3 cellular contexts compared by ENCODE assay signal in the genomic region with DNA sequence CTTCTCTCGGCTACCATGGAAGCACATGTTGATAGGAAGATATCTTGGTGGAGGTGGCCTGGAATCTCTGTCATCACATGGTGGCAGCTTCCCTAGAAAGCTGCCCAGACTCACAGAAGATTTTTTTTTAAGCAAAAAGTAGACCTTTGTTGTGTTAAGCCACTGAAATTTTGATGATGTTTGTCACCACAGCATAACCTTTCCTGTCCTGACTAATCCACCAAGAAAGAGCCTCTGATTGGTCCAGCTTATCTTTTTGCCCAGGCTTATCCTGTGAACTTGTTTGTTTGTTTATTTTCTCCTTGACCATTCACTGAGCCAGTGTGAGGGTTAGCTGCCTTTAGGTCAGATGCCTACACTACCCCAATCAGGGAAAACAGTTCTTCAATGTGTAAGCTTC.
TF ChIP-seq lines count a peak whose summit lies in the region.

No MANE protein-coding gene starts in this region.

TF ChIP-seq in HepG2, 621 proteins besides CTCF, POLR2A, EP300 and RAD21:
- TF ChIP-seq ZNF12 (CRISPR knock-in tag; IDR thresholded peaks at IDR 0.05) (peak; percentile 91; the same call in 1 of the 2 replicates), ZNF768 (CRISPR knock-in tag; IDR thresholded peaks at IDR 0.05) (no peak), HMG20B (CRISPR knock-in tag; conservative IDR thresholded peaks at IDR 0.05) (no peak), NR1H2 (CRISPR knock-in tag; IDR thresholded peaks at IDR 0.05; ENCODE audit: borderline replicate concordance, low read depth) (no peak), MAFK (conservative IDR thresholded peaks at IDR 0.05 in 1 of 2, IDR thresholded peaks at IDR 0.05 in 1 of 2; ENCODE audit: low read length in 2 of 2) (no peak), SOX13 (IDR thresholded peaks at IDR 0.05) (no peak), SOX13 (CRISPR knock-in tag; conservative IDR thresholded peaks at IDR 0.05 in 1 of 2, IDR thresholded peaks at IDR 0.05 in 1 of 2) (no peak), ZNF572 (CRISPR knock-in tag; IDR thresholded peaks at IDR 0.05) (no peak), ZNF496 (CRISPR knock-in tag; IDR thresholded peaks at IDR 0.05; ENCODE audit: insufficient replicate concordance) (no peak), ZBTB20 (CRISPR knock-in tag; IDR thresholded peaks at IDR 0.05; ENCODE audit: borderline replicate concordance, low read depth) (no peak), SP4 (CRISPR knock-in tag; IDR thresholded peaks at IDR 0.05) (no peak), ZNF326 (CRISPR knock-in tag; IDR thresholded peaks at IDR 0.05; ENCODE audit: borderline replicate concordance) (no peak), MLLT10 (CRISPR knock-in tag; IDR thresholded peaks at IDR 0.05) (no peak), SMAD9 (CRISPR knock-in tag; IDR thresholded peaks at IDR 0.05) (no peak), SMARCE1 (IDR thresholded peaks at IDR 0.05; ENCODE audit: borderline replicate concordance) (no peak), ETV5 (CRISPR knock-in tag; IDR thresholded peaks at IDR 0.05; ENCODE audit: borderline replicate concordance) (no peak)
- TF ChIP-seq, protein P1, sequence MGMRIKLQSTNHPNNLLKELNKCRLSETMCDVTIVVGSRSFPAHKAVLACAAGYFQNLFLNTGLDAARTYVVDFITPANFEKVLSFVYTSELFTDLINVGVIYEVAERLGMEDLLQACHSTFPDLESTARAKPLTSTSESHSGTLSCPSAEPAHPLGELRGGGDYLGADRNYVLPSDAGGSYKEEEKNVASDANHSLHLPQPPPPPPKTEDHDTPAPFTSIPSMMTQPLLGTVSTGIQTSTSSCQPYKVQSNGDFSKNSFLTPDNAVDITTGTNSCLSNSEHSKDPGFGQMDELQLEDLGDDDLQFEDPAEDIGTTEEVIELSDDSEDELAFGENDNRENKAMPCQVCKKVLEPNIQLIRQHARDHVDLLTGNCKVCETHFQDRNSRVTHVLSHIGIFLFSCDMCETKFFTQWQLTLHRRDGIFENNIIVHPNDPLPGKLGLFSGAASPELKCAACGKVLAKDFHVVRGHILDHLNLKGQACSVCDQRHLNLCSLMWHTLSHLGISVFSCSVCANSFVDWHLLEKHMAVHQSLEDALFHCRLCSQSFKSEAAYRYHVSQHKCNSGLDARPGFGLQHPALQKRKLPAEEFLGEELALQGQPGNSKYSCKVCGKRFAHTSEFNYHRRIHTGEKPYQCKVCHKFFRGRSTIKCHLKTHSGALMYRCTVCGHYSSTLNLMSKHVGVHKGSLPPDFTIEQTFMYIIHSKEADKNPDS (CRISPR knock-in tag; IDR thresholded peaks at IDR 0.05): no peak
- TF ChIP-seq, protein P2, sequence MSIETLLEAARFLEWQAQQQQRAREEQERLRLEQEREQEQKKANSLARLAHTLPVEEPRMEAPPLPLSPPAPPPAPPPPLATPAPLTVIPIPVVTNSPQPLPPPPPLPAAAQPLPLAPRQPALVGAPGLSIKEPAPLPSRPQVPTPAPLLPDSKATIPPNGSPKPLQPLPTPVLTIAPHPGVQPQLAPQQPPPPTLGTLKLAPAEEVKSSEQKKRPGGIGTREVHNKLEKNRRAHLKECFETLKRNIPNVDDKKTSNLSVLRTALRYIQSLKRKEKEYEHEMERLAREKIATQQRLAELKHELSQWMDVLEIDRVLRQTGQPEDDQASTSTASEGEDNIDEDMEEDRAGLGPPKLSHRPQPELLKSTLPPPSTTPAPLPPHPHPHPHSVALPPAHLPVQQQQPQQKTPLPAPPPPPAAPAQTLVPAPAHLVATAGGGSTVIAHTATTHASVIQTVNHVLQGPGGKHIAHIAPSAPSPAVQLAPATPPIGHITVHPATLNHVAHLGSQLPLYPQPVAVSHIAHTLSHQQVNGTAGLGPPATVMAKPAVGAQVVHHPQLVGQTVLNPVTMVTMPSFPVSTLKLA (IDR thresholded peaks at IDR 0.05): peak; percentile 29; the same call in 1 of the 2 replicates
- TF ChIP-seq, protein P3, sequence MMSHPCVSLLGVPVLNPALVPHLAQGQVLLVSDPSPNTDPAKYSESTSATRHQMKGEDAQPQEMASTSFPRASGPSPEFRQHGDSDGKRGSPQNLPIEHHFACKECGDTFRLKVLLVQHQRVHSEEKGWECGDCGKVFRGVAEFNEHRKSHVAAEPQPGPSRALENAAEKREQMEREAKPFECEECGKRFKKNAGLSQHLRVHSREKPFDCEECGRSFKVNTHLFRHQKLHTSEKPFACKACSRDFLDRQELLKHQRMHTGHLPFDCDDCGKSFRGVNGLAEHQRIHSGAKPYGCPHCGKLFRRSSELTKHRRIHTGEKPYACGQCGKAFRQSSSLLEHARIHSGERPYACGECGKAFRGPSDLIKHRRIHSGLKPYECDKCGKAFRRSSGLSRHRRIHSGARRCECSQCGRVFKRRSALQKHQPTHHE (CRISPR knock-in tag; IDR thresholded peaks at IDR 0.05; ENCODE audit: borderline replicate concordance): no peak

TF ChIP-seq in HEK293, 187 proteins besides CTCF, POLR2A, EP300 and RAD21:
- no peak for TF ChIP-seq ZNF677 (tag by site-specific recombination; IDR thresholded peaks at IDR 0.05)
- TF ChIP-seq SETDB1 (IDR thresholded peaks at IDR 0.05; ENCODE audit: insufficient read length, low read length): peak; percentile 17
- no peak for TF ChIP-seq ZNF155 (tag by site-specific recombination; IDR thresholded peaks at IDR 0.05)

TF ChIP-seq in K562, 482 proteins besides CTCF, POLR2A, EP300 and RAD21:
- no peak for TF ChIP-seq HNRNPUL1 (IDR thresholded peaks at IDR 0.05; ENCODE audit: low read length)
- TF ChIP-seq ZNF12 (CRISPR knock-in tag; IDR thresholded peaks at IDR 0.05): peak; percentile 89
- no peak for TF ChIP-seq BRD4 (IDR thresholded peaks at IDR 0.05)
TF ChIP-seq in K562: peak in this region for 1.
